ENCODE assay signal across 14 cellular contexts in the genomic region with DNA sequence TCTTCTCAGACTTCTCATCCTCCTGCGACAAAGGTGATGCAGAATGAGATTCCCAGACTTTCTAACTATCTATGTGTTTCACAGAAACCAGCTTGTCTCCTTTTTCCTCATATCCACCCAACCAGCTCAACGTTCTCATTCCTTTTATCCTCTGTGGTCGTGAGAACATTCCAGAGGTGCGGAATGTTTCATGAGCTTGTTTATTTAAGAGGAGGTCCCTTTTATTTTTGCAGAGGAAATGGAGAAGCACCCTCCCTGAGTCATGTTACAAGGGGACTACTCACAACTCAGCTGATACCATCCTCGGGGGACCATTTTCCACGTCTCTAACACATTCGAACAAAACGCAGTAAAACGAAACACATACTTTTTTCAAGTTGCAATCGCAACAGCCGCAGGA.
DNase-seq lines count a peak whose midpoint lies in the region; ATAC-seq and TF ChIP-seq lines count a peak whose summit lies in the region.
"Had no signal": no experiment of that assay in that cellular context is flagged by ENCODE, and none has a peak within 500 bp of the region (broad histone marks: within the 10 kb centered on the region; RNA-seq: fewer than 3 reads in every experiment).

No MANE protein-coding gene starts in this region.

- TF ChIP-seq CTCF in AG09319 (IDR thresholded peaks at IDR 0.05; ENCODE audit: low read depth, low read length): no peak
- no peak for TF ChIP-seq CTCF in choroid plexus epithelial cell (conservative IDR thresholded peaks at IDR 0.05; ENCODE audit: low read depth, low read length)

- WGBS in mesodermal cell (ENCODE audit: insufficient coverage in 2 of 2), 2 experiments: 88 to 91% methylated on average over 6 to 10 of the region's 11 CpGs

- CTCF ChIA-PET in activated CD4-positive, alpha-beta T cell treated with anti-CD3 and anti-CD28 coated beads for 36 hours (lab: Charles Lee): interaction anchor here (1.2 to 2.0 kb wide), 2 partner anchors 10 to 12 kb away, joined by 3 to 9 read pairs; no protein-coding TSS in a partner anchor

- no peak overlapping the region for H3K4me3 Mint-ChIP-seq in activated CD4-positive, alpha-beta T cell treated with anti-CD3 and anti-CD28 coated beads for 36 hours
- H3K4me3 Mint-ChIP-seq: activated naive CD8-positive, alpha-beta T cell; CD8-positive, alpha-beta memory T cell; naive thymus-derived CD8-positive, alpha-beta T cell had no signal

- H3K9me3 Mint-ChIP-seq in activated CD4-positive, alpha-beta T cell treated with anti-CD3 and anti-CD28 coated beads for 36 hours (ENCODE audit: low read depth): no peaks in the 10 kb centered on the region
- H3K9me3 Mint-ChIP-seq: CD8-positive, alpha-beta memory T cell; naive thymus-derived CD8-positive, alpha-beta T cell had no signal

- no peaks in the 10 kb centered on the region for H3K4me1 Mint-ChIP-seq in activated CD4-positive, alpha-beta T cell treated with anti-CD3 and anti-CD28 coated beads for 36 hours
- H3K4me1 Mint-ChIP-seq: CD8-positive, alpha-beta memory T cell; naive thymus-derived CD8-positive, alpha-beta T cell had no signal

- no peaks in the 10 kb centered on the region for H3K27me3 ChIP-seq in H7 (ENCODE audit: control insufficient read depth, insufficient read depth, low read length)

- H3K27ac Mint-ChIP-seq in activated CD4-positive, alpha-beta T cell treated with anti-CD3 and anti-CD28 coated beads for 36 hours: no peak overlapping the region
- H3K27ac Mint-ChIP-seq: activated naive CD8-positive, alpha-beta T cell had no signal

- H3K27me3 Mint-ChIP-seq in activated CD4-positive, alpha-beta T cell treated with anti-CD3 and anti-CD28 coated beads for 36 hours: no peaks in the 10 kb centered on the region
- H3K27me3 Mint-ChIP-seq: activated naive CD8-positive, alpha-beta T cell had no signal

- peaks cover 61% of the 10 kb centered on the region for H3K36me3 ChIP-seq in mesodermal cell (ENCODE audit: control insufficient read depth, insufficient read depth, low read length)
- H3K36me3 ChIP-seq in H7 (replicated peaks; ENCODE audit: control insufficient read depth, insufficient read depth, low read length): peaks cover 13% of the 10 kb centered on the region

- ATAC-seq in activated CD4-positive, alpha-beta T cell treated with anti-CD3 and anti-CD28 coated beads for 36 hours: no peak
- ATAC-seq: naive thymus-derived CD8-positive, alpha-beta T cell had no signal

- H3K4me3 ChIP-seq in choroid plexus epithelial cell (ENCODE audit: low read depth, low read length): peak overlapping the region; percentile 9
- no peak overlapping the region for H3K4me3 ChIP-seq in mesodermal cell (ENCODE audit: extremely low read depth, insufficient read depth, low read length, poor library complexity, severe bottlenecking)
- no peak overlapping the region for H3K4me3 ChIP-seq in H7 (ENCODE audit: insufficient read depth, low read depth, low read length)

- peak; percentile 71 for DNase-seq in AG09319 (ENCODE audit: extremely low read depth, low read depth)
- peak; percentile 92 for DNase-seq in M059J (ENCODE audit: low read depth)
- peak; percentile 91 for DNase-seq in choroid plexus epithelial cell (ENCODE audit: low read depth)
- no peak for DNase-seq in NOMO-1 treated with dmso at 0.1 percent for 144 hours (lab: John Stamatoyannopoulos, UW; ENCODE audit: unreplicated experiment)
- no peak for DNase-seq in NCI-H2029 (lab: John Stamatoyannopoulos, UW)
- no peak for DNase-seq in H7
- DNase-seq in activated CD4-positive, alpha-beta T cell treated with anti-CD3 and anti-CD28 coated beads for 36 hours: no peak
- DNase-seq: activated CD4-positive, alpha-beta T cell treated with anti-CD3 and anti-CD28 coated beads for 48 hours; CD8-positive, alpha-beta memory T cell; glutamatergic neuron; NCI-H1048 had no signal

- peaks cover 69% of the 10 kb centered on the region for H3K4me1 ChIP-seq in mesodermal cell (ENCODE audit: control insufficient read depth, insufficient read depth, low read length, poor library complexity, severe bottlenecking)

- POLR2A ChIA-PET in activated CD4-positive, alpha-beta T cell treated with anti-CD3 and anti-CD28 coated beads for 36 hours (lab: Charles Lee): no interaction called here

- peak overlapping the region; percentile 78 for H3K27ac ChIP-seq in mesodermal cell (ENCODE audit: low read depth, low read length, severe bottlenecking)

- intact Hi-C loops in activated CD4-positive, alpha-beta T cell treated with anti-CD3 and anti-CD28 coated beads for 36 hours (cut with DNase I, micrococcal nuclease): no loop called here

- H3K9me3 ChIP-seq in mesodermal cell (ENCODE audit: control insufficient read depth, low read length): no peaks in the 10 kb centered on the region

- H3K36me3 Mint-ChIP-seq in activated CD4-positive, alpha-beta T cell treated with anti-CD3 and anti-CD28 coated beads for 36 hours (ENCODE audit: low read depth): no peaks in the 10 kb centered on the region
- H3K36me3 Mint-ChIP-seq: activated naive CD8-positive, alpha-beta T cell; CD8-positive, alpha-beta memory T cell; naive thymus-derived CD8-positive, alpha-beta T cell had no signal

Comparison
In these comparisons a context has a peak if more than half of its experiments do, and no peak if none do; other contexts are left out.
1. DNase-seq: peak in AG09319 (single experiment), M059J (single experiment) and choroid plexus epithelial cell (single experiment); none in NOMO-1 treated with dmso at 0.1 percent for 144 hours (single experiment), NCI-H2029 (single experiment), H7 (single experiment) and activated CD4-positive, alpha-beta T cell treated with anti-CD3 and anti-CD28 coated beads for 36 hours (single experiment).